ENCODE assay signal across 9 cellular contexts in genomic region chr1:16915627-16915973, GRCh38. TPM values are rescaled to one million over a fixed set of nuclear protein-coding genes. Genes with fewer than 3 reads are reported as not detected.
DNase-seq lines count a peak whose midpoint lies in the region; ATAC-seq and TF ChIP-seq lines count a peak whose summit lies in the region.
"Had no signal": no experiment of that assay in that cellular context is flagged by ENCODE, and none has a peak within 500 bp of the region (broad histone marks: within the 10 kb centered on the region; RNA-seq: fewer than 3 reads in every experiment).

No MANE protein-coding gene starts in this region.

- peak; percentile 44 for DNase-seq in activated effector memory CD4-positive, alpha-beta T cell treated with anti-CD3 and anti-CD28 coated beads, Interleukin-2, amount 50 U/mL, for 16 hours
- DNase-seq in activated effector memory CD4-positive, alpha-beta T cell treated with Interleukin-2 at 50 U/mL for 16 hours, result no peak
- DNase-seq in OCI-M1 (lab: John Stamatoyannopoulos, UW) (peak; percentile 72), epithelial cell of proximal tubule (ENCODE audit: low read depth) (no peak)
- DNase-seq in stimulated activated naive B cell treated with anti-CD40 and anti-IgM and Interleukin-4, amounts not matched to agents 10 μg/mL and 1 μg/mL and 100 μg/mL, for 72 hours, result no peak
- no peak for DNase-seq in stimulated activated CD4-positive, alpha-beta T cell treated with anti-CD3 and anti-CD28 coated beads, Interleukin-2, amount 100 ng/mL, for 48 hours

- peaks cover 32 to 35% of the 10 kb centered on the region in 2 donors for H3K4me1 Mint-ChIP-seq in stimulated activated naive B cell treated with anti-CD40 and anti-IgM and Interleukin-4, amounts not matched to agents 10 μg/mL and 1 μg/mL and 100 μg/mL, for 72 hours

- no peak overlapping the region for H3K27ac Mint-ChIP-seq in stimulated activated naive B cell treated with anti-CD40 and anti-IgM and Interleukin-4, amounts not matched to agents 10 μg/mL and 1 μg/mL and 100 μg/mL, for 72 hours

- 50 to 64% methylated on average over 4 of the region's 4 CpGs for WGBS in gastroesophageal sphincter (ENCODE audit: low coverage in 1 of 2), 2 donors

- H3K36me3 Mint-ChIP-seq in stimulated activated naive B cell treated with anti-CD40 and anti-IgM and Interleukin-4, amounts not matched to agents 10 μg/mL and 1 μg/mL and 100 μg/mL, for 72 hours, result peaks cover 0 to 3% of the 10 kb centered on the region in 2 donors

- peak overlapping the region; percentile 94 to 95 for H3K4me3 Mint-ChIP-seq in stimulated activated naive B cell treated with anti-CD40 and anti-IgM and Interleukin-4, amounts not matched to agents 10 μg/mL and 1 μg/mL and 100 μg/mL, for 72 hours

- H3K27ac ChIP-seq in gastroesophageal sphincter, result peak overlapping the region in 1 of 4 donors; percentile 91

- H3K4me3 ChIP-seq in epithelial cell of proximal tubule (ENCODE audit: low read depth, low read length) (no peak overlapping the region), gastroesophageal sphincter (no peak overlapping the region)

- no peaks in the 10 kb centered on the region for H3K9me3 Mint-ChIP-seq in stimulated activated naive B cell treated with anti-CD40 and anti-IgM and Interleukin-4, amounts not matched to agents 10 μg/mL and 1 μg/mL and 100 μg/mL, for 72 hours

- H3K27me3 Mint-ChIP-seq in stimulated activated naive B cell treated with anti-CD40 and anti-IgM and Interleukin-4, amounts not matched to agents 10 μg/mL and 1 μg/mL and 100 μg/mL, for 72 hours, result no peaks in the 10 kb centered on the region

- H3K9me3 ChIP-seq in gastroesophageal sphincter, result no peaks in the 10 kb centered on the region

- no peaks in the 10 kb centered on the region for H3K27me3 ChIP-seq in gastroesophageal sphincter

- no peak for ATAC-seq in stimulated activated naive B cell treated with anti-CD40 and anti-IgM and Interleukin-4, amounts not matched to agents 10 μg/mL and 1 μg/mL and 100 μg/mL, for 72 hours (replicated peaks)
- ATAC-seq in HG02885 (IDR thresholded peaks at IDR 0.05; ENCODE audit: poor library complexity, unreplicated experiment) (no peak), gastroesophageal sphincter (no peak)
- ATAC-seq: activated CD4-positive, CD25-positive, alpha-beta regulatory T cell treated with anti-CD3 and anti-CD28 coated beads, Interleukin-2, amount 50 U/mL, for 24 hours had no signal

- TF ChIP-seq POLR2A in gastroesophageal sphincter (IDR thresholded peaks at IDR 0.05), result no peak

- TF ChIP-seq EP300 in gastroesophageal sphincter (IDR thresholded peaks at IDR 0.05), result no peak

- peak; percentile 33 for TF ChIP-seq CTCF in epithelial cell of proximal tubule (conservative IDR thresholded peaks at IDR 0.05; ENCODE audit: low read depth, low read length)
- TF ChIP-seq CTCF in gastroesophageal sphincter (IDR thresholded peaks at IDR 0.05), result no peak

- H3K36me3 ChIP-seq in gastroesophageal sphincter, result peaks cover 0 to 5% of the 10 kb centered on the region in 2 donors

- peaks cover 0 to 37% (median 7%) of the 10 kb centered on the region in 3 donors for H3K4me1 ChIP-seq in gastroesophageal sphincter

RNA-seq across cellular contexts. Expression of gene CROCC, which starts 6.1 kb away (rescaled TPM):
- total RNA-seq in epithelial cell of proximal tubule (15.2 and 17.7 TPM in 2 replicates), gastroesophageal sphincter (10 to 100 TPM in 3 of 4 donors, 1 to 10 TPM in 1; 8.0 to 34.5 (median 30.0) TPM)

RNA-seq across cellular contexts. Expression of gene RNU1-2, which starts 19.8 kb away (rescaled TPM):
- total RNA-seq in epithelial cell of proximal tubule (under 0.01 TPM in 2 replicates), gastroesophageal sphincter (under 1 TPM in 3 of 4 donors, not detected in 1; under 0.01 TPM)

Comparison
In these comparisons a context has a peak if more than half of its experiments do, and no peak if none do; other contexts are left out.
1. DNase-seq: peak in activated effector memory CD4-positive, alpha-beta T cell treated with anti-CD3 and anti-CD28 coated beads, Interleukin-2, amount 50 U/mL, for 16 hours (single experiment) and OCI-M1 (single experiment); none in activated effector memory CD4-positive, alpha-beta T cell treated with Interleukin-2 at 50 U/mL for 16 hours (single experiment), epithelial cell of proximal tubule (single experiment), stimulated activated naive B cell treated with anti-CD40 and anti-IgM and Interleukin-4, amounts not matched to agents 10 μg/mL and 1 μg/mL and 100 μg/mL, for 72 hours (single experiment) and stimulated activated CD4-positive, alpha-beta T cell treated with anti-CD3 and anti-CD28 coated beads, Interleukin-2, amount 100 ng/mL, for 48 hours (0 of 2).